Comparison of ENCODE assay signal across 8 cellular contexts in genomic region chr9:100505564-100506159, GRCh38. TPM values are rescaled to one million over a fixed set of nuclear protein-coding genes. Genes with fewer than 3 reads are reported as not detected.
A peak's percentile ranks its signal among the peaks of the same experiment; 100 is the strongest.
DNase-seq lines count a peak whose midpoint lies in the region; ATAC-seq and TF ChIP-seq lines count a peak whose summit lies in the region.

No MANE protein-coding gene starts in this region.

- no peak overlapping the region for H4K12ac ChIP-seq in trophoblast cell (ENCODE audit: low read depth, low read length)

- H2AFZ ChIP-seq in trophoblast cell (ENCODE audit: insufficient read depth, low read length, poor library complexity) (no peak overlapping the region), neuronal stem cell (ENCODE audit: low read length) (no peak overlapping the region)

- H3K4me3 ChIP-seq in fibroblast of mammary gland (ENCODE audit: control insufficient read depth, low read depth, low read length) (no peak overlapping the region), trophoblast cell (ENCODE audit: low read depth, low read length) (no peak overlapping the region), neuronal stem cell (ENCODE audit: low read length in 2 of 2) (no peak overlapping the region)

- H3K79me2 ChIP-seq in trophoblast cell (ENCODE audit: control insufficient read depth, insufficient read depth, low read length, poor library complexity), result no peaks in the 10 kb centered on the region

- H4K91ac ChIP-seq in trophoblast cell (ENCODE audit: low read depth, low read length) (no peak overlapping the region), neuronal stem cell (ENCODE audit: low read depth, low read length, poor library complexity) (no peak overlapping the region)

- H2AK5ac ChIP-seq in trophoblast cell (ENCODE audit: low read length) (no peak overlapping the region), neuronal stem cell (ENCODE audit: low read depth, low read length) (no peak overlapping the region)

- H3K18ac ChIP-seq in trophoblast cell (ENCODE audit: low read length) (no peak overlapping the region), neuronal stem cell (ENCODE audit: low read length) (no peak overlapping the region)

- H2BK15ac ChIP-seq in neuronal stem cell (ENCODE audit: low read length), result no peak overlapping the region

- H2BK12ac ChIP-seq in trophoblast cell (ENCODE audit: low read length) (no peak overlapping the region), neuronal stem cell (ENCODE audit: low read length) (no peak overlapping the region)

- H3K9me3 ChIP-seq in trophoblast cell (ENCODE audit: insufficient read depth, low read depth, low read length), result no peaks in the 10 kb centered on the region
- peaks cover 2 to 30% of the 10 kb centered on the region in 2 donors for H3K9me3 ChIP-seq in neuronal stem cell (replicated peaks in 1 of 2; ENCODE audit: control insufficient read depth in 2 of 2, insufficient read depth in 1 of 2, low read depth in 1 of 2, low read length in 2 of 2)

- H2BK5ac ChIP-seq in trophoblast cell (ENCODE audit: low read depth, low read length, poor library complexity) (no peak overlapping the region), neuronal stem cell (ENCODE audit: low read length) (no peak overlapping the region)

- H4K8ac ChIP-seq in trophoblast cell (ENCODE audit: low read depth, low read length), result no peak overlapping the region
- no peak overlapping the region for H4K8ac ChIP-seq in neuronal stem cell (ENCODE audit: low read depth, low read length)

- WGBS in trophoblast cell (ENCODE audit: extremely low coverage, insufficient coverage, insufficient read length), result no CpG with 5 or more reads among the region's 4 CpGs
- WGBS in neuronal stem cell (ENCODE audit: extremely low coverage in 2 of 2, insufficient read length in 2 of 2, insufficient replicate concordance in 1 of 2), 2 donors, result no CpG with 5 or more reads among the region's 4 CpGs

- ATAC-seq in GM21447 (IDR thresholded peaks at IDR 0.05; ENCODE audit: unreplicated experiment), result peak; percentile 74
- ATAC-seq in GM18520 (IDR thresholded peaks at IDR 0.05; ENCODE audit: unreplicated experiment), result no peak

- H3K4me2 ChIP-seq in trophoblast cell (ENCODE audit: low read length) (no peak overlapping the region), neuronal stem cell (ENCODE audit: insufficient read depth, low read length, poor library complexity, severe bottlenecking) (no peak overlapping the region)

- H3K79me1 ChIP-seq in trophoblast cell (ENCODE audit: low read length) (no peaks in the 10 kb centered on the region), neuronal stem cell (ENCODE audit: low read depth, low read length) (peaks cover 4% of the 10 kb centered on the region)

- TF ChIP-seq CTCF in fibroblast of mammary gland (conservative IDR thresholded peaks at IDR 0.05; ENCODE audit: control insufficient read depth, insufficient read depth, low read depth, low read length), result peak; percentile 82

- DNase-seq in ELF-1 (ENCODE audit: low read depth, low spot score) (peak; percentile 86), NAMALWA (ENCODE audit: low spot score) (peak; percentile 84), fibroblast of mammary gland (ENCODE audit: low read depth) (peak; percentile 45), trophoblast cell (peak; percentile 94 to 99), neuronal stem cell (ENCODE audit: low spot score) (no peak)
- peak; percentile 84 for DNase-seq in activated CD8-positive, alpha-beta memory T cell treated with anti-CD3 and anti-CD28 coated beads for 24 hours

- H3K4ac ChIP-seq in trophoblast cell (ENCODE audit: low read depth, low read length), result no peak overlapping the region
- no peak overlapping the region for H3K4ac ChIP-seq in neuronal stem cell (ENCODE audit: low read length)

- H3K27me3 ChIP-seq in trophoblast cell (ENCODE audit: insufficient read depth, low read length) (no peaks in the 10 kb centered on the region), neuronal stem cell (ENCODE audit: control insufficient read depth in 3 of 3, insufficient read depth in 3 of 3, low read depth in 1 of 3, low read length in 3 of 3) (no peaks in the 10 kb centered on the region)

- no peak overlapping the region for H3K23ac ChIP-seq in trophoblast cell (ENCODE audit: low read length)
- no peak overlapping the region for H3K23ac ChIP-seq in neuronal stem cell (ENCODE audit: low read depth, low read length, poor library complexity)

- H3K4me1 ChIP-seq in trophoblast cell (ENCODE audit: control insufficient read depth in 1 of 2, insufficient read depth in 2 of 2, low read length in 2 of 2), result peaks cover 2 to 5% of the 10 kb centered on the region in 2 experiments
- H3K4me1 ChIP-seq in neuronal stem cell (ENCODE audit: control insufficient read depth in 2 of 2, insufficient read depth in 1 of 2, low read depth in 1 of 2, low read length in 2 of 2), result no peaks in the 10 kb centered on the region

- no peak overlapping the region for H3K9ac ChIP-seq in trophoblast cell (ENCODE audit: low read length)
- H3K9ac ChIP-seq in neuronal stem cell (ENCODE audit: low read depth, low read length, poor library complexity), result no peak overlapping the region

- no peak overlapping the region for H3K14ac ChIP-seq in trophoblast cell (ENCODE audit: low read length)
- no peak overlapping the region for H3K14ac ChIP-seq in neuronal stem cell (ENCODE audit: low read length)

- H2BK120ac ChIP-seq in trophoblast cell (ENCODE audit: insufficient read depth, low read length, poor library complexity) (no peak overlapping the region), neuronal stem cell (ENCODE audit: low read depth, low read length) (no peak overlapping the region)

- H3K36me3 ChIP-seq in trophoblast cell (ENCODE audit: control insufficient read depth in 1 of 2, insufficient read depth in 2 of 2, low read length in 2 of 2) (peaks cover 0 to 4% of the 10 kb centered on the region in 2 experiments), neuronal stem cell (replicated peaks in 1 of 2; ENCODE audit: control insufficient read depth in 2 of 2, insufficient read depth in 2 of 2, low read length in 2 of 2) (peaks cover 11 to 87% of the 10 kb centered on the region in 2 donors)

- H3K27ac ChIP-seq in trophoblast cell (ENCODE audit: low read depth, low read length) (no peak overlapping the region), neuronal stem cell (replicated peaks; ENCODE audit: low read length) (no peak overlapping the region)

RNA-seq across cellular contexts. Expression of gene TMEFF1, which starts 32.7 kb away (rescaled TPM):
- 5.7 and 6.8 TPM in 2 replicates for polyA plus RNA-seq in trophoblast cell (2013)
- polyA plus RNA-seq in neuronal stem cell (2013, experiment 1 of 2), result 27.7 TPM
- 27.6 TPM for polyA plus RNA-seq in neuronal stem cell (2013, experiment 2 of 2)
